ENCODE assay signal across 7 cellular contexts in the genomic region with DNA sequence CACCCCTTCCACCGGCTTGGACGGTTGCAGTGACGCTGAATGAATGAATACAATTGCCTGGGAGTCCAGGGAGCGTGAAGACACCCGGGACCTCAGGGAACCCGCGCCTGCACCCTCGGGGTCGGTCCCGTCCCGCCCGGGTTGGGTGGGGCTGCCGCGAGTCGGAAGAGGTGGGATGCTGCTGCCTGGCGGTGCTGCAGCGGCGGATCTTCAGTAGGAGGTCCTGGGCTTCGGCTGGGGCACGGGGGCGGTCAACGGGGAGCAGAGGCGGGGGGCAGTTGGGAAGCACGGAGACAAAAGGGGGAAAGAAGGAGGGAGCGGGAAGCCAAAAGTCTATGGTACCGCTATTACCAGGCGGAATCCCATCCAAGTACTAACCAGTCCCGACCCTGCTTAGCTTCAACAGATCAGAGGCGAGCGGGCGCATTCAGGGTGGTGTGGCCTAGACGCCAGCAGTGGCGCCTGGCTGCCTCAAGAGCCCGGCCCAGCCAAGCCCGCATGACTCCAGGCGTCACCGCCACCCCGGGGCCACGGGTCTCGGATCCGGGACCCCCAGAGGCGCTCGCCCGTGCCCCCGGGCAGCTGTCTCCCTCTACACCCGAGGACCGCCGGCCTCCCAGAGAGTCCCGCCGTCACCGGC. TPM values are rescaled to one million over a fixed set of nuclear protein-coding genes. Genes with fewer than 3 reads are reported as not detected.
DNase-seq lines count a peak whose midpoint lies in the region; ATAC-seq and TF ChIP-seq lines count a peak whose summit lies in the region.
"Not testable (repeated sequence)": the region's sequence is repeated elsewhere in the genome, so short reads cannot be mapped to it uniquely, and the experiment has no call there.

No MANE protein-coding gene starts in this region.

- CTCF ChIA-PET in activated CD8-positive, alpha-beta T cell treated with anti-CD3 and anti-CD28 coated beads, Interleukin-2, amount 10 ng/mL, durations not matched to agents 7 days and 5 days (lab: Charles Lee): not testable (repeated sequence)

- H3K4me1 Mint-ChIP-seq in activated CD8-positive, alpha-beta T cell treated with anti-CD3 and anti-CD28 coated beads, Interleukin-2, amount 10 ng/mL, durations not matched to agents 7 days and 5 days (ENCODE audit: low read depth): not testable (repeated sequence)

- H3K36me3 ChIP-seq in GM06990 (ENCODE audit: control insufficient read depth, insufficient read depth, low read length); breast epithelium: not testable (repeated sequence)

- H3K27me3 ChIP-seq in GM06990 (replicated peaks; ENCODE audit: control insufficient read depth, insufficient read depth, low read length); breast epithelium: not testable (repeated sequence)

- not testable (repeated sequence) for H3K27ac ChIP-seq in breast epithelium

- intact Hi-C loops in breast epithelium (cut with DNase I; ENCODE audit: low total_unique reads); Right ventricle myocardium superior (cut with DNase I): not testable (repeated sequence)

- not testable (repeated sequence) for ATAC-seq in activated CD8-positive, alpha-beta T cell treated with anti-CD3 and anti-CD28 coated beads, Interleukin-2, amount 10 ng/mL, durations not matched to agents 7 days and 5 days; Right ventricle myocardium superior (ENCODE audit: poor library complexity)

- not testable (repeated sequence) for TF ChIP-seq POLR2A in NB4 (IDR thresholded peaks at IDR 0.05; ENCODE audit: extremely low read depth, insufficient read length); breast epithelium (IDR thresholded peaks at IDR 0.05)

- not testable (repeated sequence) for H3K4me3 Mint-ChIP-seq in activated CD8-positive, alpha-beta T cell treated with anti-CD3 and anti-CD28 coated beads, Interleukin-2, amount 10 ng/mL, durations not matched to agents 7 days and 5 days

- H3K27me3 Mint-ChIP-seq in activated CD8-positive, alpha-beta T cell treated with anti-CD3 and anti-CD28 coated beads, Interleukin-2, amount 10 ng/mL, durations not matched to agents 7 days and 5 days (ENCODE audit: low read depth): not testable (repeated sequence)

- H3K4me3 ChIP-seq in GM06990 (replicated peaks; ENCODE audit: low read depth, low read length) (peak overlapping the region; percentile 44), breast epithelium (peak overlapping the region in 2 of 3 donors; percentile 8 to 30)
- H3K4me3 ChIP-seq in NB4 (ENCODE audit: low read depth, low read length): not testable (repeated sequence)

- H3K9me3 Mint-ChIP-seq in activated CD8-positive, alpha-beta T cell treated with anti-CD3 and anti-CD28 coated beads, Interleukin-2, amount 10 ng/mL, durations not matched to agents 7 days and 5 days (ENCODE audit: insufficient read depth): peaks cover 21% of the 10 kb centered on the region

- H3K9me3 ChIP-seq in breast epithelium: peaks cover 17 to 18% of the 10 kb centered on the region in 2 donors

- not testable (repeated sequence) for DNase-seq in GM06990 (ENCODE audit: extremely low read depth, insufficient read length); breast epithelium (ENCODE audit: low spot score in 2 of 2)
- DNase-seq in NB4 (ENCODE audit: low read depth) (peak; percentile 28), Right ventricle myocardium superior (peak; percentile 48), mesenteric fat pad (ENCODE audit: low spot score) (peak; percentile 87)
- DNase-seq in activated CD8-positive, alpha-beta T cell treated with anti-CD3 and anti-CD28 coated beads, Interleukin-2, amount 10 ng/mL, durations not matched to agents 7 days and 5 days: peak; percentile 44
- DNase-seq in stimulated activated CD4-positive, alpha-beta T cell treated with anti-CD3 and anti-CD28 coated beads, Interleukin-12 subunit alpha, Interleukin-12 subunit beta, amount 100 ng/mL, for 48 hours (ENCODE audit: low read depth in 2 of 3, low spot score in 1 of 3): peak in 2 of 3 donors; percentile 9 to 48

- H3K27ac Mint-ChIP-seq in activated CD8-positive, alpha-beta T cell treated with anti-CD3 and anti-CD28 coated beads, Interleukin-2, amount 10 ng/mL, durations not matched to agents 7 days and 5 days: not testable (repeated sequence)

- POLR2A ChIA-PET in activated CD8-positive, alpha-beta T cell treated with anti-CD3 and anti-CD28 coated beads, Interleukin-2, amount 10 ng/mL, durations not matched to agents 7 days and 5 days (lab: Charles Lee): not testable (repeated sequence)

- not testable (repeated sequence) for TF ChIP-seq CTCF in GM06990 (IDR thresholded peaks at IDR 0.05; ENCODE audit: insufficient read depth, low read length, poor library complexity, severe bottlenecking); NB4 (IDR thresholded peaks at IDR 0.05; ENCODE audit: low read depth, low read length); breast epithelium (IDR thresholded peaks at IDR 0.05)

- not testable (repeated sequence) for H3K36me3 Mint-ChIP-seq in activated CD8-positive, alpha-beta T cell treated with anti-CD3 and anti-CD28 coated beads, Interleukin-2, amount 10 ng/mL, durations not matched to agents 7 days and 5 days (ENCODE audit: low read depth)

- not testable (repeated sequence) for H3K4me1 ChIP-seq in breast epithelium

RNA-seq across cellular contexts. Expression of gene ZNG1F, which starts 48.1 kb away (rescaled TPM):
- total RNA-seq in activated CD8-positive, alpha-beta T cell treated with anti-CD3 and anti-CD28 coated beads, Interleukin-2, amount 10 ng/mL, durations not matched to agents 7 days and 5 days: 10 to 100 TPM in 1 of 2 experiments, 1 to 10 TPM in 1; 7.6 to 11.6 TPM
- total RNA-seq in breast epithelium: 10 to 100 TPM in 2 of 3 donors, 1 to 10 TPM in 1; 6.4 to 31.2 (median 22.9) TPM
- 2.3 TPM for total RNA-seq in Right ventricle myocardium superior
- total RNA-seq in mesenteric fat pad: 3.8 TPM
